Comparison of ENCODE assay signal across 16 cellular contexts in the genomic region with DNA sequence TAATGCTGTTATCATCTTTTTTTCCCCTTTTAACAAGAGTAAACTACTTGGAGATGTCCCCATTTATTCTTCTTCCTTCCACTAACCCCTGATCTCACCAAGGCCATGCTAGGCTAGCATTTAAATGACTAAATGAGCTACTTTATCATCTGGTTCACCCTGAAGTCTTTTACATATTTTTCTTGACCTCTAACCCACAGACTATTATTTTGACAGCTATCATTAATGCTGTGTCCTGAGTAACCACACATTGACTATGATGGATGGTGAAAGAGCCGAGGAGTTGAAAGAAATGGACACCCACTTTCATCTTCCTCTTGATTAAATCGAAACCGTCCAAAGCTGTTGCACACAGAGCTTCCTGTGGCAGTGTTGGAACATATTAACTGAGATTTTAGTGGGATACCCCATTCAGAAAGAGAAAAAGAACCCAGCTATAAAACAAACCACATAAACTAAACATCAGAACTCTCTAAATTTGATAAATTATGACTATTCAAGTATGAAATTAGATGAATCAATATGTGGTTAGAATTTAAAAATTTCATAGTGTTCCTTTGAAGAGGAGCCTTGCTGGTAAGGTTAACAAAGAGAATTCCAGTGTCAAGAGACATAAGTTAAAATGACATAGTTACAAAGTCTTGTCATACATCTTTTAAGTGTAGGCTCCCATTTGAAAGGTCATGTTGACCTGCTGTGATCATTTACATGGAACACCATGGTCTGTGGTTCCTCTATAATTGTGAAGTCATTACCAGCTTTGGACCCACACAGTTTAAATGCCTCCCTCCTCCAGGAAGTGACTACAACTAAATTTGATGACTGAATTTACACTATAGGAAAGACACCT.
"Had no signal": no experiment of that assay in that cellular context is flagged by ENCODE, and none has a peak within 500 bp of the region (broad histone marks: within the 10 kb centered on the region; RNA-seq: fewer than 3 reads in every experiment).

No MANE protein-coding gene starts in this region.

- H3K36me3 Mint-ChIP-seq: natural killer cell treated with Interleukin-12 subunit alpha and Interleukin-12 subunit beta and Interleukin-15 and Interleukin-18, amount 100 ng/mL, for 72 hours had no signal

- H3K9me3 ChIP-seq: body of pancreas, thyroid gland had no signal

- H3K36me3 ChIP-seq: thyroid gland had no signal

- H3K27me3 Mint-ChIP-seq: natural killer cell treated with Interleukin-12 subunit alpha and Interleukin-12 subunit beta and Interleukin-15 and Interleukin-18, amount 100 ng/mL, for 72 hours had no signal

- H3K4me1 ChIP-seq: thyroid gland had no signal

- ATAC-seq: activated T-cell treated with anti-CD3 and anti-CD28 coated beads, Interleukin-2, amount 50 U/mL, for 72 hours; body of pancreas; foreskin keratinocyte; left cardiac atrium; natural killer cell treated with Interleukin-12 subunit alpha and Interleukin-12 subunit beta and Interleukin-15 and Interleukin-18, amount 100 ng/mL, for 72 hours had no signal

- H3K27ac Mint-ChIP-seq: activated T-cell treated with anti-CD3 and anti-CD28 coated beads, Interleukin-2, amount 50 U/mL, for 72 hours; natural killer cell treated with Interleukin-12 subunit alpha and Interleukin-12 subunit beta and Interleukin-15 and Interleukin-18, amount 100 ng/mL, for 72 hours had no signal

- H3K4me3 ChIP-seq: body of pancreas, thyroid gland had no signal

- DNase-seq: activated CD4-positive, CD25-positive, alpha-beta regulatory T cell treated with anti-CD3 and anti-CD28 coated beads, Interleukin-2, amount 50 U/mL, for 72 hours; activated effector memory CD4-positive, alpha-beta T cell treated with anti-CD3 and anti-CD28 coated beads, Interleukin-2, amount 50 U/mL, for 16 hours; activated naive CD4-positive, alpha-beta T cell treated with anti-CD3 and anti-CD28 coated beads, Interleukin-2, amount 50 U/mL, for 16 hours; activated T-cell treated with anti-CD3 and anti-CD28 coated beads, Interleukin-2, amount 50 U/mL, for 72 hours; body of pancreas; dermis blood vessel endothelial cell; effector memory CD4-positive, alpha-beta T cell; foreskin keratinocyte; hippocampal formation; left cardiac atrium; nucleus accumbens; stimulated activated CD4-positive, alpha-beta T cell treated with anti-CD3 and anti-CD28 coated beads, Interleukin-1b, Interleukin-23, amount 100 ng/mL, for 48 hours; stimulated activated CD8-positive, alpha-beta memory T cell treated with anti-CD3 and anti-CD28 coated beads, Interleukin-4, amount 100 ng/mL, for 48 hours; stimulated activated naive CD4-positive, alpha-beta T cell treated with Interleukin-2 at 50 U/mL for 16 hours; thyroid gland had no signal

- H3K4me3 Mint-ChIP-seq: activated T-cell treated with anti-CD3 and anti-CD28 coated beads, Interleukin-2, amount 50 U/mL, for 72 hours; natural killer cell treated with Interleukin-12 subunit alpha and Interleukin-12 subunit beta and Interleukin-15 and Interleukin-18, amount 100 ng/mL, for 72 hours had no signal

- H3K27ac ChIP-seq: body of pancreas, foreskin keratinocyte, thyroid gland had no signal
